Comparison of ENCODE assay signal across 19 cellular contexts in the genomic region with DNA sequence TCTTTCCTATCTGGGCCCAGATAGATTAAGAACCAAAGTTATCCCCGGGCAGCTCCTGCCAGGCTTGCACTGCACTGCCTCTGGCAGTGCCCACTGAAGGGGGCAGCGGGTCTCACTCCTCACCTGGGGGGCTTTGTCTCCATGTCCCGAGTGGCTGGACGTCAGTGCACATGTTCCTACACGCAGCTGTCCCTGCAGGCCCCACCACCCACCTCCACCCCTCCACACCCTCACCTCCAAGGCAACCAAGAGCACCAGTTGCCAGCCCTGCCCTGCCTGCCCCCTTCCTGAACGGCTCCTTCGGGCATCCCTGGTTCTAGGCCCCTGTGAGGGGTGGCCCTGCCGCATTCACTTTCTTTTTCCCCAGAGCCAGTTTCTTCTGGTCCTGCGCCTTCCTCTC.
DNase-seq lines count a peak whose midpoint lies in the region; ATAC-seq and TF ChIP-seq lines count a peak whose summit lies in the region.
"Had no signal": no experiment of that assay in that cellular context is flagged by ENCODE, and none has a peak within 500 bp of the region (broad histone marks: within the 10 kb centered on the region; RNA-seq: fewer than 3 reads in every experiment).

No MANE protein-coding gene starts in this region.

- H2BK20ac ChIP-seq in H9 (ENCODE audit: low read depth, low read length, poor library complexity, severe bottlenecking), result no peak overlapping the region

- no peak overlapping the region for H3K18ac ChIP-seq in H9 (ENCODE audit: insufficient read length, low read depth, low read length)

- no peak overlapping the region for H3K9ac ChIP-seq in H9 (ENCODE audit: extremely low read depth, insufficient read length, low read length)
- H3K9ac ChIP-seq: BLaER1 had no signal

- no CpG with 5 or more reads among the region's 9 CpGs for WGBS in H9 (ENCODE audit: extremely low coverage, insufficient read length, low lambda C conversion rate)

- H3K36me3 ChIP-seq in CD4-positive, alpha-beta memory T cell (ENCODE audit: insufficient read depth, low read length), result peaks cover 18% of the 10 kb centered on the region

- CTCF ChIA-PET in RWPE1 (lab: Yijun Ruan, JAX), result no interaction called here
- CTCF ChIA-PET in CD4-positive, alpha-beta memory T cell (lab: Charles Lee; ENCODE audit: partially characterized antibody), result interaction anchor here (0.7 kb wide), 1 partner anchor 1272 kb away, joined by 3 read pairs; no protein-coding TSS in a partner anchor

- no peak overlapping the region for H3K4ac ChIP-seq in H9 (ENCODE audit: low read depth, low read length)

- H3K56ac ChIP-seq in H9 (ENCODE audit: insufficient read length, low read depth, low read length), result no peak overlapping the region

- no peak overlapping the region for H3K23ac ChIP-seq in H9 (ENCODE audit: insufficient read length, low read depth, low read length)

- no peak overlapping the region for H2BK15ac ChIP-seq in H9 (ENCODE audit: low read depth, low read length)

- no peak overlapping the region for H3K4me3 Mint-ChIP-seq in H9
- H3K4me3 Mint-ChIP-seq in CD4-positive, alpha-beta memory T cell, result no peak overlapping the region
- H3K4me3 Mint-ChIP-seq: CD8-positive, alpha-beta T cell had no signal

- no peaks in the 10 kb centered on the region for H4K20me1 ChIP-seq in H9 (ENCODE audit: control insufficient read depth, insufficient read depth, insufficient read length)
- H4K20me1 ChIP-seq: BLaER1 had no signal

- DNase-seq in H9 (peak; percentile 23), RWPE1 (ENCODE audit: low spot score) (no peak), islet precursor cell (peak; percentile 42), sciatic nerve (ENCODE audit: low spot score) (peak; percentile 44), NCI-H1105 treated with DMSO at 0.1 percent for 48 hours (lab: John Stamatoyannopoulos, UW) (no peak), COLO668 (lab: John Stamatoyannopoulos, UW; ENCODE audit: unreplicated experiment) (no peak)
- DNase-seq in CD4-positive, alpha-beta memory T cell, result no peak
- DNase-seq: Calu3; CD8-positive, alpha-beta T cell; DMS153; Kasumi-1; NCI-H1417 treated with DMSO at 0.1 percent for 48 hours; NCI-H187; NCI-H446; NCI-H526 had no signal

- no peak overlapping the region for H3K4me3 ChIP-seq in CD4-positive, alpha-beta memory T cell (ENCODE audit: low read length in 2 of 2)
- H3K4me3 ChIP-seq: BLaER1, Peyer's patch, SJSA1 had no signal

- H2AFZ ChIP-seq in H9 (ENCODE audit: low read length), result no peak overlapping the region

- H2BK12ac ChIP-seq in H9 (ENCODE audit: insufficient read length, low read depth, low read length), result no peak overlapping the region

- H3K9me3 Mint-ChIP-seq in H9, result no peaks in the 10 kb centered on the region
- no peaks in the 10 kb centered on the region for H3K9me3 Mint-ChIP-seq in CD4-positive, alpha-beta memory T cell
- H3K9me3 Mint-ChIP-seq: CD8-positive, alpha-beta T cell had no signal

- H4K91ac ChIP-seq in H9 (ENCODE audit: insufficient read length, low read depth, low read length), result no peak overlapping the region

- intact Hi-C loops in sciatic nerve (cut with DNase I), result no loop called here
- intact Hi-C loops in CD4-positive, alpha-beta memory T cell (cut with micrococcal nuclease), result no loop called here

- no peak for ATAC-seq in sciatic nerve
- ATAC-seq in HG03139 (IDR thresholded peaks at IDR 0.05; ENCODE audit: unreplicated experiment), result no peak
- ATAC-seq: CD8-positive, alpha-beta T cell had no signal

- H3K27ac ChIP-seq in H9 (ENCODE audit: insufficient read length, low read depth, low read length), result no peak overlapping the region
- H3K27ac ChIP-seq in RWPE1, result peak overlapping the region; percentile 45
- no peak overlapping the region for H3K27ac ChIP-seq in CD4-positive, alpha-beta memory T cell (ENCODE audit: low read depth, low read length)
- H3K27ac ChIP-seq: BLaER1, Peyer's patch, SJSA1 had no signal

- H2BK5ac ChIP-seq in H9 (ENCODE audit: insufficient read length, low read length), result no peak overlapping the region

- H3K27me3 ChIP-seq in H9 (ENCODE audit: insufficient read depth, low read length), result no peaks in the 10 kb centered on the region
- H3K27me3 ChIP-seq in CD4-positive, alpha-beta memory T cell (ENCODE audit: insufficient read depth, low read length), result no peaks in the 10 kb centered on the region
- H3K27me3 ChIP-seq: BLaER1, Peyer's patch, SJSA1 had no signal

- H3K27me3 Mint-ChIP-seq in H9 (ENCODE audit: low read depth), result no peaks in the 10 kb centered on the region
- H3K27me3 Mint-ChIP-seq in CD4-positive, alpha-beta memory T cell, result no peaks in the 10 kb centered on the region

- no peak overlapping the region for H3K4me2 ChIP-seq in H9 (ENCODE audit: insufficient read depth, insufficient read length, low read length)
- H3K4me2 ChIP-seq: BLaER1 had no signal

- no peaks in the 10 kb centered on the region for H3K9me3 ChIP-seq in H9 (ENCODE audit: control insufficient read depth, low read depth, low read length)
- H3K9me3 ChIP-seq in CD4-positive, alpha-beta memory T cell (ENCODE audit: control insufficient read depth in 1 of 2, low read length in 2 of 2), result no peaks in the 10 kb centered on the region
- H3K9me3 ChIP-seq: BLaER1, Peyer's patch, SJSA1 had no signal

- POLR2A ChIA-PET in RWPE1 (lab: Yijun Ruan, JAX; ENCODE audit: low non-redundant PET), result interaction anchor here (0.5 kb wide), 1 partner anchor 95 kb away, joined by 3 read pairs; no protein-coding TSS in a partner anchor
- POLR2A ChIA-PET in CD4-positive, alpha-beta memory T cell (lab: Charles Lee; ENCODE audit: partially characterized antibody), result no interaction called here

- H4K8ac ChIP-seq in H9 (replicated peaks; ENCODE audit: insufficient read length, low read depth, low read length), result no peak overlapping the region

- no peaks in the 10 kb centered on the region for H3K23me2 ChIP-seq in H9 (ENCODE audit: insufficient read length, low read depth, low read length, poor library complexity, severe bottlenecking)

- TF ChIP-seq CTCF in H9 (conservative IDR thresholded peaks at IDR 0.05) (no peak), RWPE1 (conservative IDR thresholded peaks at IDR 0.05; ENCODE audit: low read depth) (no peak)

- H2AK5ac ChIP-seq in H9 (ENCODE audit: insufficient read length, low read length), result no peak overlapping the region

- H3K14ac ChIP-seq in H9 (ENCODE audit: insufficient read depth, low read length), result no peak overlapping the region

- peak overlapping the region in 2 of 3 experiments; percentile 22 to 41; a peak in 3 of 7 replicates for H3K27ac Mint-ChIP-seq in H9
- H3K27ac Mint-ChIP-seq in CD4-positive, alpha-beta memory T cell, result peak overlapping the region in 1 of 7 donors; percentile 59
- H3K27ac Mint-ChIP-seq: CD8-positive, alpha-beta T cell had no signal

- H3K4me1 Mint-ChIP-seq in H9, result peaks cover 0 to 2% of the 10 kb centered on the region in 2 experiments; a peak in 1 of 4 replicates
- no peaks in the 10 kb centered on the region for H3K4me1 Mint-ChIP-seq in CD4-positive, alpha-beta memory T cell

- H3K4me1 ChIP-seq in H9 (ENCODE audit: insufficient read depth, low read length), result no peaks in the 10 kb centered on the region
- no peaks in the 10 kb centered on the region for H3K4me1 ChIP-seq in CD4-positive, alpha-beta memory T cell (ENCODE audit: insufficient read depth, low read length)
- H3K4me1 ChIP-seq: Peyer's patch, SJSA1 had no signal

- peaks cover 0 to 16% (median 6%) of the 10 kb centered on the region in 3 experiments; a peak in 4 of 7 replicates for H3K36me3 Mint-ChIP-seq in H9 (ENCODE audit: insufficient read depth in 1 of 3, low read depth in 3 of 3)
- peaks cover 20 to 38% of the 10 kb centered on the region in 2 donors for H3K36me3 Mint-ChIP-seq in CD4-positive, alpha-beta memory T cell

- no peaks in the 10 kb centered on the region for H3K79me1 ChIP-seq in H9 (ENCODE audit: insufficient read depth, low read depth, low read length, poor library complexity, severe bottlenecking)

- no peaks in the 10 kb centered on the region for H3K79me2 ChIP-seq in H9 (ENCODE audit: insufficient read depth, low read length)

- H3T11ph ChIP-seq in H9 (ENCODE audit: low read length), result no peak overlapping the region

- H2BK120ac ChIP-seq in H9 (ENCODE audit: low read depth, low read length, poor library complexity, severe bottlenecking), result no peak overlapping the region

- no peak overlapping the region for H4K5ac ChIP-seq in H9 (ENCODE audit: insufficient read length, low read depth, low read length)

Comparison
In these comparisons a context has a peak if more than half of its experiments do, and no peak if none do; other contexts are left out.
1. DNase-seq: peak in H9 (single experiment), islet precursor cell (single experiment) and sciatic nerve (single experiment); none in RWPE1 (single experiment), CD4-positive, alpha-beta memory T cell (0 of 5), NCI-H1105 treated with DMSO at 0.1 percent for 48 hours (single experiment) and COLO668 (single experiment).